1 cellular context compared by ENCODE assay signal in the genomic region with DNA sequence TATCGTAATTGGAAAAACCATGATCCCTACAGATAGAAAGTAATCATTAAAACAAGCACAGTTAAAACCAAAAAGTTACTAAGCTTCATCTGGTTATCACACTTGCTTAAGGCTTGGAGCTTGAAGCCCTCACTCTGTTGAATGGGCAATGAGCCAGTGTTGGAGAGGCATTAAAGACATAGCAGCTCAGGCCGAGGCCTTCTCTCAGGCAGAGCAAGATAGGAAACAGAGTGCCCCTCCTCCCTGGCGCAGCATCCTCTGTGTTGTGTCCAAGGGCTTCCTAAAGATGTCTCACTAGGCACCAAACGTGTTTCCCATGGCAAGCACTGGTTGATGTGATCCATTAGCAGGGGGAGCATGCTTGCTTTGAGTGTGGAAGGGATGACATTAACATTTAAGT.
TF ChIP-seq lines count a peak whose summit lies in the region.

No MANE protein-coding gene starts in this region.

TF ChIP-seq in IMR-90, 13 proteins besides CTCF, POLR2A, EP300 and RAD21:
- TF ChIP-seq MAZ (IDR thresholded peaks at IDR 0.05; ENCODE audit: borderline replicate concordance, low read depth, low read length) (no peak), MXI1 (IDR thresholded peaks at IDR 0.05; ENCODE audit: borderline replicate concordance, low read depth, low read length) (no peak), FOS (IDR thresholded peaks at IDR 0.05; ENCODE audit: low read depth, low read length) (no peak), CEBPB (IDR thresholded peaks at IDR 0.05; ENCODE audit: low read depth, low read length) (no peak), RCOR1 (IDR thresholded peaks at IDR 0.05; ENCODE audit: insufficient replicate concordance, low read length) (no peak), CHD1 (IDR thresholded peaks at IDR 0.05; ENCODE audit: low read depth, low read length) (no peak), MAFK (IDR thresholded peaks at IDR 0.05; ENCODE audit: low read depth, low read length) (no peak), BHLHE40 (IDR thresholded peaks at IDR 0.05; ENCODE audit: low read depth, low read length) (no peak), NFE2L2 (IDR thresholded peaks at IDR 0.05; ENCODE audit: low read depth, low read length) (no peak), SMC3 (IDR thresholded peaks at IDR 0.05; ENCODE audit: low read depth, low read length) (no peak)
- TF ChIP-seq, protein P1, sequence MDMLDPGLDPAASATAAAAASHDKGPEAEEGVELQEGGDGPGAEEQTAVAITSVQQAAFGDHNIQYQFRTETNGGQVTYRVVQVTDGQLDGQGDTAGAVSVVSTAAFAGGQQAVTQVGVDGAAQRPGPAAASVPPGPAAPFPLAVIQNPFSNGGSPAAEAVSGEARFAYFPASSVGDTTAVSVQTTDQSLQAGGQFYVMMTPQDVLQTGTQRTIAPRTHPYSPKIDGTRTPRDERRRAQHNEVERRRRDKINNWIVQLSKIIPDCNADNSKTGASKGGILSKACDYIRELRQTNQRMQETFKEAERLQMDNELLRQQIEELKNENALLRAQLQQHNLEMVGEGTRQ (IDR thresholded peaks at IDR 0.05; ENCODE audit: low read depth, low read length): no peak
- TF ChIP-seq, protein P2, sequence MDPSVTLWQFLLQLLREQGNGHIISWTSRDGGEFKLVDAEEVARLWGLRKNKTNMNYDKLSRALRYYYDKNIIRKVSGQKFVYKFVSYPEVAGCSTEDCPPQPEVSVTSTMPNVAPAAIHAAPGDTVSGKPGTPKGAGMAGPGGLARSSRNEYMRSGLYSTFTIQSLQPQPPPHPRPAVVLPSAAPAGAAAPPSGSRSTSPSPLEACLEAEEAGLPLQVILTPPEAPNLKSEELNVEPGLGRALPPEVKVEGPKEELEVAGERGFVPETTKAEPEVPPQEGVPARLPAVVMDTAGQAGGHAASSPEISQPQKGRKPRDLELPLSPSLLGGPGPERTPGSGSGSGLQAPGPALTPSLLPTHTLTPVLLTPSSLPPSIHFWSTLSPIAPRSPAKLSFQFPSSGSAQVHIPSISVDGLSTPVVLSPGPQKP (IDR thresholded peaks at IDR 0.05; ENCODE audit: borderline replicate concordance, low read depth, low read length): no peak
